Comparison of ENCODE assay signal across 8 cellular contexts in genomic region chr13:65638572-65639168, GRCh38.
DNase-seq lines count a peak whose midpoint lies in the region; ATAC-seq and TF ChIP-seq lines count a peak whose summit lies in the region.

No MANE protein-coding gene starts in this region.

- no peak overlapping the region for H3K27ac ChIP-seq in C4-2B
- no peak overlapping the region for H3K27ac ChIP-seq in stomach

- no peaks in the 10 kb centered on the region for H3K4me1 ChIP-seq in stomach

- ATAC-seq in GM19025 (IDR thresholded peaks at IDR 0.05; ENCODE audit: low read depth, unreplicated experiment) (peak; percentile 51), HG03196 (IDR thresholded peaks at IDR 0.05; ENCODE audit: unreplicated experiment) (peak; percentile 88)

- no peaks in the 10 kb centered on the region for H3K36me3 ChIP-seq in stomach

- no peaks in the 10 kb centered on the region for H3K27me3 ChIP-seq in stomach

- intact Hi-C loops in stomach (cut with DNase I; ENCODE audit: low total_unique reads): no loop called here

- TF ChIP-seq CTCF in C4-2B (conservative IDR thresholded peaks at IDR 0.05) (peak; percentile 80), foreskin fibroblast (IDR thresholded peaks at IDR 0.05; ENCODE audit: low read depth, low read length) (peak; percentile 67), stomach (IDR thresholded peaks at IDR 0.05) (peak in 5 of 7 experiments; percentile 16 to 53 (median 48))

- no peak for TF ChIP-seq EP300 in stomach (IDR thresholded peaks at IDR 0.05)

- no peaks in the 10 kb centered on the region for H3K9me3 ChIP-seq in stomach

- peak; percentile 37 for DNase-seq in RKO (ENCODE audit: low spot score)
- peak; percentile 35 to 57 for DNase-seq in foreskin fibroblast
- DNase-seq in stomach: no peak
- no peak for DNase-seq in ecto neural progenitor cell (ENCODE audit: low spot score)
- no peak for DNase-seq in putamen (ENCODE audit: low spot score)

- 13 to 25% (median 18%) methylated on average over 2 of the region's 2 CpGs for WGBS in stomach, 5 donors

- no peak for TF ChIP-seq POLR2A in stomach (IDR thresholded peaks at IDR 0.05)

- H3K4me3 ChIP-seq in foreskin fibroblast (ENCODE audit: low read depth in 1 of 2, low read length in 2 of 2): no peak overlapping the region
- H3K4me3 ChIP-seq in stomach: no peak overlapping the region

Comparison
In these comparisons a context has a peak if more than half of its experiments do, and no peak if none do; other contexts are left out.
1. DNase-seq: peak in RKO (single experiment) and foreskin fibroblast (2 of 2); none in stomach (single experiment), ecto neural progenitor cell (single experiment) and putamen (single experiment).
2. Peak in every context shown above with its lines, with median percentiles within 50 percentile points of each other: CTCF ChIP-seq.